In the genomic region with DNA sequence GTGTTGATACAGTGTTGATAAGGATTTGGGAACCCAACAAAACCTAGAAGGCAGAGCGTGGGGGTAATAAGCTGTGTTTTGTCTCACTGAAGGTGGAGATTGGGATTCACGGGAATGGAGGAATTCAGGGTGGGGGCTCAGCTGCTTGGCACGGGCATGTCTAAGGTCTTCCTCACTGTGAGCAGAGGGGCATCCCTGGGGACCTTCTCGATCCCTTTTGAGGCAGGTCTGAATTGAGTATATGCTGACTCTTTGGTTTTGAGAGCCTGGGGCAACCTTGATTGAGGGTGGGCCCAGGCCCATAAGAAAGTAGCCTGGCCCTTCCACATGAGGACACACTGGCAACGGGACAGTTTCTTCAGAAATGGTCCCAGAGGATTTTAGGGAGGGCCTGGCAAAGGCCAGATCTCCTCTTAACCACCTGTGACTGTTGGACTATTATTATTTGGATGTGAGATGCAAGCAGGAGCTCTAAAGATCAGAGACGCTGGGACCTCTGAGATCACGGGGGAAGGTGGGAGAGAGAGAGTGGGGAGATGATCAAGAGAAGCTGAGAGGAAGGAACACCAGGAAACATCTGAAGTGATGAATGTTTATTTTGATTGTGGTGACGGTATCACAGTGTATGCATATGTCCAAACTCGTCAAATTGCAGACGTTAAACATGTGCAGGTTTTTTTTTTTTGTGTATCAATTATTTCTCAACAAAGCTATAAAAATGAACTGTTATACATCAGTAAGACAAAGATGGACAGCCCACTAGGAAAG, we compare ENCODE assay signal across 23 cellular contexts. TPM values are rescaled to one million over a fixed set of nuclear protein-coding genes. Genes with fewer than 3 reads are reported as not detected.
DNase-seq lines count a peak whose midpoint lies in the region; ATAC-seq and TF ChIP-seq lines count a peak whose summit lies in the region.
"Had no signal": no experiment of that assay in that cellular context is flagged by ENCODE, and none has a peak within 500 bp of the region (broad histone marks: within the 10 kb centered on the region; RNA-seq: fewer than 3 reads in every experiment).

No MANE protein-coding gene starts in this region.

- DNase-seq in NCI-H2171 treated with DMSO at 0.1 percent for 48 hours (lab: John Stamatoyannopoulos, UW): peak; percentile 21
- no peak for DNase-seq in NCI-H2171 (lab: John Stamatoyannopoulos, UW)
- peak; percentile 29 for DNase-seq in islet precursor cell
- no peak for DNase-seq in testis
- no peak for DNase-seq in NCI-H2227 treated with DMSO at 0.1 percent for 48 hours (lab: John Stamatoyannopoulos, UW)
- DNase-seq in activated naive CD4-positive, alpha-beta T cell treated with Interleukin-2 at 50 U/mL for 16 hours: no peak
- DNase-seq: activated CD4-positive, alpha-beta T cell treated with anti-CD3 and anti-CD28 coated beads, Interleukin-2, amount 50 U/mL, for 1 hour; activated CD8-positive, alpha-beta memory T cell treated with anti-CD3 and anti-CD28 coated beads, Interleukin-2, amount 50 U/mL, for 4 hours; BE2C; Calu3; EL; HFFc6; naive thymus-derived CD8-positive, alpha-beta T cell; NCI-H1105; NCI-H69; stimulated activated naive CD4-positive, alpha-beta T cell treated with Interleukin-2 at 50 U/mL for 16 hours; T-helper 1 cell; transverse colon had no signal

- no peak for ATAC-seq in GM21526 (IDR thresholded peaks at IDR 0.05; ENCODE audit: low FRiP score, unreplicated experiment)
- ATAC-seq: naive thymus-derived CD8-positive, alpha-beta T cell; pancreas had no signal

- no peak for TF ChIP-seq POLR2A in testis (IDR thresholded peaks at IDR 0.05)

- no peak overlapping the region for H3K4me3 ChIP-seq in testis
- H3K4me3 ChIP-seq: adrenal gland, pancreas, transverse colon had no signal

- no peaks in the 10 kb centered on the region for H3K27me3 ChIP-seq in testis
- H3K27me3 ChIP-seq: adrenal gland, BE2C, pancreas had no signal

- no peaks in the 10 kb centered on the region for H3K9me3 ChIP-seq in testis
- H3K9me3 ChIP-seq: adrenal gland, BE2C, pancreas, transverse colon had no signal

- H3K36me3 ChIP-seq in testis (ENCODE audit: low read depth, missing control alignments): no peaks in the 10 kb centered on the region
- H3K36me3 ChIP-seq: adrenal gland, BE2C, pancreas, transverse colon had no signal

- H3K27ac ChIP-seq in VCaP (peak overlapping the region; percentile 100), testis (peak overlapping the region; percentile 79 to 90)
- H3K27ac ChIP-seq: pancreas had no signal

- intact Hi-C loops in testis (cut with DNase I; ENCODE audit: low total_unique reads): no loop called here

- H3K4me1 ChIP-seq in testis: peaks cover 30% of the 10 kb centered on the region
- H3K4me1 ChIP-seq: adrenal gland, pancreas, transverse colon had no signal

- 63 to 64% methylated on average over 10 of the region's 10 CpGs for WGBS in testis, 2 donors

- TF ChIP-seq CTCF in VCaP (conservative IDR thresholded peaks at IDR 0.05) (no peak), testis (IDR thresholded peaks at IDR 0.05) (no peak)

RNA-seq across cellular contexts. Expression of a gene that starts 48.4 kb away (rescaled TPM):
- 10 to 100 TPM; 15.6 to 21.7 TPM for total RNA-seq in testis
- 2.6 TPM for polyA plus RNA-seq in testis (ENCODE audit: insufficient read depth, low read depth, low replicate concordance)
- total RNA-seq: Calu3; HFFc6; naive thymus-derived CD8-positive, alpha-beta T cell had no signal
- polyA plus RNA-seq: keratinocyte; naive thymus-derived CD8-positive, alpha-beta T cell had no signal

RNA-seq across cellular contexts. Expression of a gene that starts 58.1 kb away (rescaled TPM):
- total RNA-seq in testis: 10 to 100 TPM; 52.6 to 64.5 TPM
- polyA plus RNA-seq in testis (ENCODE audit: insufficient read depth, low read depth, low replicate concordance): 64.5 TPM

Comparison
In these comparisons a context has a peak if more than half of its experiments do, and no peak if none do; other contexts are left out.
1. DNase-seq: peak in NCI-H2171 treated with DMSO at 0.1 percent for 48 hours (single experiment) and islet precursor cell (single experiment); none in NCI-H2171 (single experiment), testis (single experiment), NCI-H2227 treated with DMSO at 0.1 percent for 48 hours (single experiment) and activated naive CD4-positive, alpha-beta T cell treated with Interleukin-2 at 50 U/mL for 16 hours (single experiment).